ENCODE assay signal across 13 cellular contexts in the genomic region with DNA sequence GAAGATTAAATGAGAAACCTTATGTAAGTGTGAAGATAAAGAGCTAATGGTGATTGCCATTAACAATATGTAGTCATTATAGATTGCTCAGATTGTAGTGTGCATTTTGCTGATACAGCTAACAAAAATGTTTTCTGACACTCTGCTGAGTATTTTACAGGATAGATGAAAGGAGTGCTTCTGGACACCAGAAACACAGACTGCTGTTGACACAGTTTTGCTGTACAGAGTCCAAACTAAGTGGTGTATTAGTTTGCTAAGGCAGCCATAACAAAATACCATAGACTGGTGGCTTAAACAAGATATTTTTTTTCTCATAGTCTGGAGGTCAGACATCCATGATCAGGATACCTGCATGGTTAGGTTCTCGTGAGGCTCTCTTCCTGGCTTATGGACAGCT. TPM values are rescaled to one million over a fixed set of nuclear protein-coding genes. Genes with fewer than 3 reads are reported as not detected.
DNase-seq lines count a peak whose midpoint lies in the region; ATAC-seq and TF ChIP-seq lines count a peak whose summit lies in the region.
"Had no signal": no experiment of that assay in that cellular context is flagged by ENCODE, and none has a peak within 500 bp of the region (broad histone marks: within the 10 kb centered on the region; RNA-seq: fewer than 3 reads in every experiment).

No MANE protein-coding gene starts in this region.

- H3K27me3 ChIP-seq in OCI-LY3 (ENCODE audit: low read depth, low read length) (peaks cover 3% of the 10 kb centered on the region), endocrine pancreas (ENCODE audit: control insufficient read depth, insufficient read depth, low read length) (no peaks in the 10 kb centered on the region), skeletal muscle satellite cell (ENCODE audit: control insufficient read depth, insufficient read depth, low read length) (no peaks in the 10 kb centered on the region)
- H3K27me3 ChIP-seq: tibial nerve had no signal

- H3K9me3 Mint-ChIP-seq in activated T-cell treated with anti-CD3 and anti-CD28 coated beads, Interleukin-2, amount 50 U/mL, for 24 hours: no peaks in the 10 kb centered on the region
- H3K9me3 Mint-ChIP-seq: activated B cell treated with CpG ODN at 0.5 μM for 24 hours had no signal

- H3K9me3 ChIP-seq in OCI-LY3 (ENCODE audit: insufficient read depth, low read length) (no peaks in the 10 kb centered on the region), endocrine pancreas (ENCODE audit: control insufficient read depth, low read length) (no peaks in the 10 kb centered on the region), skeletal muscle satellite cell (replicated peaks; ENCODE audit: low read length) (no peaks in the 10 kb centered on the region)
- H3K9me3 ChIP-seq: neutrophil, tibial nerve had no signal

- peaks cover 71% of the 10 kb centered on the region for H3K79me2 ChIP-seq in OCI-LY3 (ENCODE audit: low read length)

- DNase-seq in activated T-cell treated with anti-CD3 and anti-CD28 coated beads, Interleukin-2, amount 50 U/mL, for 24 hours: no peak
- DNase-seq in activated T-cell treated with anti-CD3 and anti-CD28 coated beads for 4 hours (no peak), A172 (ENCODE audit: low spot score) (no peak), MV-4-11 (lab: John Stamatoyannopoulos, UW) (no peak)
- DNase-seq: activated B cell treated with CpG ODN at 0.5 μM for 24 hours, amygdala, NCI-H1930 had no signal

- H3K27ac ChIP-seq in OCI-LY3 (ENCODE audit: low read length): no peak overlapping the region
- H3K27ac ChIP-seq: neutrophil, tibial nerve had no signal

- H3K4me3 ChIP-seq in OCI-LY3 (ENCODE audit: low read length): no peak overlapping the region
- peak overlapping the region; percentile 24 for H3K4me3 ChIP-seq in endocrine pancreas (ENCODE audit: control insufficient read depth, insufficient read depth, low read length)
- no peak overlapping the region for H3K4me3 ChIP-seq in skeletal muscle satellite cell (ENCODE audit: low read length)

- peaks cover 47% of the 10 kb centered on the region for H4K20me1 ChIP-seq in OCI-LY3 (ENCODE audit: insufficient read depth, low read length)

- H3K4me1 Mint-ChIP-seq in activated T-cell treated with anti-CD3 and anti-CD28 coated beads, Interleukin-2, amount 50 U/mL, for 24 hours (ENCODE audit: low read depth): peaks cover 58% of the 10 kb centered on the region

- peak overlapping the region; percentile 100 for H3K27ac Mint-ChIP-seq in activated T-cell treated with anti-CD3 and anti-CD28 coated beads, Interleukin-2, amount 50 U/mL, for 24 hours
- H3K27ac Mint-ChIP-seq: activated B cell treated with CpG ODN at 0.5 μM for 24 hours had no signal

- H3K4me1 ChIP-seq in OCI-LY3 (ENCODE audit: low read length): peaks cover 15% of the 10 kb centered on the region; the same call in 1 of the 2 replicates
- H3K4me1 ChIP-seq in endocrine pancreas (ENCODE audit: control insufficient read depth, insufficient read depth, low read length): peaks cover 24% of the 10 kb centered on the region
- H3K4me1 ChIP-seq in skeletal muscle satellite cell (ENCODE audit: control insufficient read depth, insufficient read depth, low read length): peaks cover 13% of the 10 kb centered on the region

- H3K27me3 Mint-ChIP-seq in activated T-cell treated with anti-CD3 and anti-CD28 coated beads, Interleukin-2, amount 50 U/mL, for 24 hours: no peaks in the 10 kb centered on the region
- H3K27me3 Mint-ChIP-seq: activated B cell treated with CpG ODN at 0.5 μM for 24 hours had no signal

- H2AFZ ChIP-seq in OCI-LY3 (ENCODE audit: low read depth, low read length): no peak overlapping the region

- peak overlapping the region; percentile 94 for H3K4me3 Mint-ChIP-seq in activated T-cell treated with anti-CD3 and anti-CD28 coated beads, Interleukin-2, amount 50 U/mL, for 24 hours

- peak overlapping the region; percentile 77 for H3K4me2 ChIP-seq in OCI-LY3 (ENCODE audit: low read length)
- H3K4me2 ChIP-seq in skeletal muscle satellite cell (ENCODE audit: low read length): peak overlapping the region; percentile 94

- TF ChIP-seq CTCF in OCI-LY3 (IDR thresholded peaks at IDR 0.05; ENCODE audit: low read depth, low read length): no peak

- H3K36me3 Mint-ChIP-seq in activated T-cell treated with anti-CD3 and anti-CD28 coated beads, Interleukin-2, amount 50 U/mL, for 24 hours (ENCODE audit: low read depth): peaks cover 60% of the 10 kb centered on the region

- H3K9ac ChIP-seq in OCI-LY3 (ENCODE audit: low read length) (no peak overlapping the region), endocrine pancreas (ENCODE audit: control insufficient read depth, insufficient read depth, low read length) (no peak overlapping the region), skeletal muscle satellite cell (ENCODE audit: low read depth, low read length) (no peak overlapping the region)

- H3K36me3 ChIP-seq in OCI-LY3 (replicated peaks; ENCODE audit: low read depth, low read length): peaks cover 18% of the 10 kb centered on the region
- H3K36me3 ChIP-seq in endocrine pancreas (ENCODE audit: control insufficient read depth, insufficient read depth, low read length): no peaks in the 10 kb centered on the region
- peaks cover 16% of the 10 kb centered on the region for H3K36me3 ChIP-seq in skeletal muscle satellite cell (ENCODE audit: insufficient read depth, low read length)
- H3K36me3 ChIP-seq: tibial nerve had no signal

- ATAC-seq in HG02970 (IDR thresholded peaks at IDR 0.05; ENCODE audit: low FRiP score, unreplicated experiment): no peak

RNA-seq across cellular contexts. Expression of a gene that starts 2.2 kb away (rescaled TPM):
- 13.5 and 16.7 TPM in 2 replicates for total RNA-seq in skeletal muscle satellite cell (2012; rRNA removed)
- 68.1 and 89.3 TPM in 2 replicates for total RNA-seq in A172 (2014; rRNA removed; shearing (Covaris generic))
